Comparison of ENCODE assay signal across 11 cellular contexts in genomic region chr6:156840606-156841005, GRCh38.
DNase-seq lines count a peak whose midpoint lies in the region; ATAC-seq and TF ChIP-seq lines count a peak whose summit lies in the region.
"Had no signal": no experiment of that assay in that cellular context is flagged by ENCODE, and none has a peak within 500 bp of the region (broad histone marks: within the 10 kb centered on the region; RNA-seq: fewer than 3 reads in every experiment).

No MANE protein-coding gene starts in this region.

- no peak for ATAC-seq in activated naive CD4-positive, alpha-beta T cell treated with anti-CD3 and anti-CD28 coated beads, Interleukin-2, amount 50 U/mL, for 72 hours
- no peak for ATAC-seq in HG02798 (IDR thresholded peaks at IDR 0.05; ENCODE audit: poor library complexity, unreplicated experiment)

- peak overlapping the region; percentile 13 to 42 for H3K27ac Mint-ChIP-seq in activated naive CD4-positive, alpha-beta T cell treated with anti-CD3 and anti-CD28 coated beads, Interleukin-2, amount 50 U/mL, for 72 hours
- H3K27ac Mint-ChIP-seq: activated naive CD4-positive, alpha-beta T cell treated with anti-CD3 and anti-CD28 coated beads, Interleukin-2, amount 10 ng/mL, durations not matched to agents 7 days and 5 days had no signal

- no peak for TF ChIP-seq POLR2A in thyroid gland (IDR thresholded peaks at IDR 0.05)

- no peaks in the 10 kb centered on the region for H3K27me3 ChIP-seq in WERI-Rb-1 (ENCODE audit: insufficient read depth, low read depth, severe bottlenecking)
- no peaks in the 10 kb centered on the region for H3K27me3 ChIP-seq in thyroid gland

- DNase-seq in activated naive CD4-positive, alpha-beta T cell treated with anti-CD3 and anti-CD28 coated beads, Interleukin-2, amount 50 U/mL, for 72 hours (ENCODE audit: low spot score in 2 of 2): no peak
- no peak for DNase-seq in activated naive CD4-positive, alpha-beta T cell treated with anti-CD3 and anti-CD28 coated beads, Interleukin-2, amount 50 U/mL, for 16 hours
- DNase-seq in WERI-Rb-1 (no peak), kidney glomerular epithelial cell (lab: John Stamatoyannopoulos, UW) (peak; percentile 36), thyroid gland (no peak), HuH-7.5 (ENCODE audit: low spot score) (no peak), MV-4-11 (lab: John Stamatoyannopoulos, UW) (no peak)
- DNase-seq: activated CD4-positive, alpha-beta T cell treated with anti-CD3 and anti-CD28 coated beads for 1 hour; activated naive CD4-positive, alpha-beta T cell treated with anti-CD3 and anti-CD28 coated beads, Interleukin-2, amount 10 ng/mL, durations not matched to agents 7 days and 5 days; SHP77 treated with DMSO at 0.1 percent for 48 hours had no signal

- intact Hi-C loops in thyroid gland (cut with DNase I): no loop called here

- peaks cover 0 to 29% of the 10 kb centered on the region in 2 donors for H3K36me3 Mint-ChIP-seq in activated naive CD4-positive, alpha-beta T cell treated with anti-CD3 and anti-CD28 coated beads, Interleukin-2, amount 50 U/mL, for 72 hours

- no peaks in the 10 kb centered on the region for H3K9me3 Mint-ChIP-seq in activated naive CD4-positive, alpha-beta T cell treated with anti-CD3 and anti-CD28 coated beads, Interleukin-2, amount 50 U/mL, for 72 hours
- H3K9me3 Mint-ChIP-seq: activated naive CD4-positive, alpha-beta T cell treated with anti-CD3 and anti-CD28 coated beads, Interleukin-2, amount 10 ng/mL, durations not matched to agents 7 days and 5 days had no signal

- TF ChIP-seq CTCF in WERI-Rb-1 (IDR thresholded peaks at IDR 0.05; ENCODE audit: low read depth, low read length): no peak
- TF ChIP-seq CTCF in thyroid gland (IDR thresholded peaks at IDR 0.05): no peak

- no peaks in the 10 kb centered on the region for H3K36me3 ChIP-seq in WERI-Rb-1
- H3K36me3 ChIP-seq in thyroid gland: no peaks in the 10 kb centered on the region

- H3K27ac ChIP-seq in WERI-Rb-1: 0 out of 2 replicates have a peak overlapping the region, but pooled peaks have one; percentile 14
- H3K27ac ChIP-seq in thyroid gland: peak overlapping the region in 2 of 3 donors; percentile 43 to 50

- H3K9me3 ChIP-seq in WERI-Rb-1 (ENCODE audit: severe bottlenecking): no peaks in the 10 kb centered on the region
- H3K9me3 ChIP-seq in thyroid gland: no peaks in the 10 kb centered on the region

- 26 to 40% methylated on average over 2 of the region's 2 CpGs for WGBS in thyroid gland, 2 donors

- H3K4me3 ChIP-seq in WERI-Rb-1 (ENCODE audit: low read depth, low read length) (no peak overlapping the region), thyroid gland (replicated peaks in 1 of 3) (no peak overlapping the region)

- peaks cover 49 to 59% of the 10 kb centered on the region in 2 donors for H3K4me1 ChIP-seq in thyroid gland
